Comparison of ENCODE assay signal across 8 cellular contexts in the genomic region with DNA sequence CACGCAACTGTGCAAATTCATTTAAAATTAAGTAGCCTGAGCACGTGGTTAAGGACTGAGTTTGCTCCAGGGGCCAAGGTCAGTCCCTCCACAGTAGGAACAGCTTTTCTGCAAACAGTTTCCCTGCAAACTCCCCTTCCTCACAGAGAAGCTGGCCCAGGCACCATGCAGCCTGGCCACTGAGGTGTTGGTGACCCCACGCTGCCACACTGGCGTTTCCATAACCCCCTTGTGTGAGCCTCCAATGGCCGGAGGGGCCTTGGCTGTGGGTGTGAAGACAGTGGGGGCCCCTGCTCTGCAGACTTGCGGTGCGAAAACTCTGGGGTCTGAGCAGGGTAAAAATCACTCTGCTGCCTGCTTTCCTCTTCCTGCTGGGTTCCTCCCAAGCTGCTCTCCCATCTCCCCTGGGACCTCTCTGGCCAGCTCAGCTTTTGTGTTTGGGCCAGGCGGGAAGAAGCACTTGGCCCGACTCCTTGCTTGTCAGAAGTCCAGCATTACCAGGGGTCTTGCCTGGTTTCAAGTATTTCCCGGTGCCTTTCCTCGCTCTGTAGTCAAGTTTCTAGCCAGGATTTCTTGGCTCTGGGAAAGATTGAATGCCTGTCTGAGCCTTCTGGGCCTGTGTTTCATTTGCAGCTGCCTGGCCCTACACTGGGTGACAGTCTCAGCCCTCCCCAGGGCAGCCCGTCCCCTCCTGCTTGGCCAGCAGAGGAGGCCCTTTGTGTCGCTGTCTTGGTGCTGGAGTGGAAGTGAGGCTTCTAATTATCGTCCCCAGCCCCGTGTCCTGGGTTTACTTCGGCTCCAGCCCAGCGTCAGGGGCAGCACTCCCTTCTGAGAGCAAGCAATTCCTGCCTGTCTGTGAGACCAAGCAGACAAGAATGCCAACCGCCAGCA.
DNase-seq lines count a peak whose midpoint lies in the region; ATAC-seq and TF ChIP-seq lines count a peak whose summit lies in the region.

No MANE protein-coding gene starts in this region.

- H3K4me3 ChIP-seq in HCT116 (replicated peaks in 1 of 2; ENCODE audit: low read depth in 1 of 2, low read length in 2 of 2), result no peak overlapping the region
- H3K4me3 ChIP-seq in astrocyte of the cerebellum (ENCODE audit: low read depth, low read length), result no peak overlapping the region
- H3K4me3 ChIP-seq in skeletal muscle tissue (ENCODE audit: low read length in 3 of 3), result peak overlapping the region; percentile 28 to 64 (median 56)

- BruUV-seq in HCT116 (replicated peaks; lab: Mats Ljungman, UMichigan), result no TSS peak

- TF ChIP-seq CTCF in HCT116 (IDR thresholded peaks at IDR 0.05 in 2 of 3, conservative IDR thresholded peaks at IDR 0.05 in 1 of 3; ENCODE audit: borderline replicate concordance in 1 of 3, insufficient read depth in 1 of 3, low read depth in 2 of 3, low read length in 2 of 3) (no peak), astrocyte of the cerebellum (IDR thresholded peaks at IDR 0.05; ENCODE audit: low read depth, low read length, missing control alignments) (no peak)

- no peak for TF ChIP-seq RAD21 in HCT116 (IDR thresholded peaks at IDR 0.05; ENCODE audit: low read depth)

- H3K9ac ChIP-seq in HCT116 (ENCODE audit: low read length) (peak overlapping the region; percentile 67), skeletal muscle tissue (ENCODE audit: low read depth in 1 of 3, low read length in 3 of 3) (peak overlapping the region; percentile 72 to 85 (median 83))

- peak overlapping the region; percentile 72 for H3K4me2 ChIP-seq in HCT116 (ENCODE audit: low read length)

- H3K4me1 ChIP-seq in HCT116 (ENCODE audit: control insufficient read depth in 1 of 2, insufficient read depth in 2 of 2, low read length in 2 of 2), result peaks cover 38 to 84% of the 10 kb centered on the region in 2 experiments
- H3K4me1 ChIP-seq in skeletal muscle tissue (ENCODE audit: control insufficient read depth in 3 of 3, insufficient read depth in 3 of 3, low read length in 3 of 3), result peaks cover 37 to 39% (median 38%) of the 10 kb centered on the region in 3 donors

- H3K9me3 Mint-ChIP-seq in stimulated activated naive CD8-positive, alpha-beta T cell treated with anti-CD3 and anti-CD28 coated beads, Interleukin-15, amount 100 ng/mL, for 72 hours, result no peaks in the 10 kb centered on the region
- no peaks in the 10 kb centered on the region for H3K9me3 Mint-ChIP-seq in activated T-helper 17 cell treated with anti-CD3 and anti-CD28 coated beads, Interleukin-2, amount 50 U/mL, for 72 hours

- H3K79me2 ChIP-seq in HCT116 (ENCODE audit: insufficient read depth, low read length), result no peaks in the 10 kb centered on the region

- TF ChIP-seq POLR2A in HCT116 (IDR thresholded peaks at IDR 0.05; ENCODE audit: borderline replicate concordance, extremely low read depth, insufficient read depth, insufficient read length), result no peak

- CTCF ChIA-PET in HCT116 (lab: Charles Lee), result interaction anchor here (1.1 to 2.9 kb wide), 3 partner anchors 19 to 212 kb away, joined by 3 to 16 read pairs (median 4); no protein-coding TSS in a partner anchor

- peaks cover 15% of the 10 kb centered on the region for H3K27me3 Mint-ChIP-seq in stimulated activated naive CD8-positive, alpha-beta T cell treated with anti-CD3 and anti-CD28 coated beads, Interleukin-15, amount 100 ng/mL, for 72 hours
- H3K27me3 Mint-ChIP-seq in activated T-helper 17 cell treated with anti-CD3 and anti-CD28 coated beads, Interleukin-2, amount 50 U/mL, for 72 hours, result peaks cover 14% of the 10 kb centered on the region

- H3K4me3 Mint-ChIP-seq in stimulated activated naive CD8-positive, alpha-beta T cell treated with anti-CD3 and anti-CD28 coated beads, Interleukin-15, amount 100 ng/mL, for 72 hours, result no peak overlapping the region
- H3K4me3 Mint-ChIP-seq in activated T-helper 17 cell treated with anti-CD3 and anti-CD28 coated beads, Interleukin-2, amount 50 U/mL, for 72 hours, result no peak overlapping the region

- H3K27ac ChIP-seq in HCT116 (ENCODE audit: low read depth, low read length) (peak overlapping the region; percentile 97), skeletal muscle tissue (ENCODE audit: low read depth, low read length) (peak overlapping the region; percentile 93)

- no peak for ATAC-seq in HCT116
- no peak for ATAC-seq in stimulated activated naive CD8-positive, alpha-beta T cell treated with anti-CD3 and anti-CD28 coated beads, Interleukin-15, amount 100 ng/mL, for 72 hours
- no peak for ATAC-seq in GM21528 (IDR thresholded peaks at IDR 0.05; ENCODE audit: low FRiP score, unreplicated experiment)
- no peak for ATAC-seq in activated T-helper 17 cell treated with anti-CD3 and anti-CD28 coated beads, Interleukin-2, amount 50 U/mL, for 72 hours (replicated peaks)

- peaks cover 0 to 9% of the 10 kb centered on the region in 2 experiments; a peak in 1 of 4 replicates for H3K9me3 ChIP-seq in HCT116 (ENCODE audit: control insufficient read depth in 1 of 2, insufficient read depth in 1 of 2, low read depth in 1 of 2, low read length in 2 of 2)
- no peaks in the 10 kb centered on the region for H3K9me3 ChIP-seq in skeletal muscle tissue (ENCODE audit: control insufficient read depth in 3 of 3, low read length in 3 of 3)

- no peak overlapping the region for H2AFZ ChIP-seq in HCT116 (ENCODE audit: low read depth, low read length, poor library complexity, severe bottlenecking)

- in situ Hi-C loops in astrocyte of the cerebellum (cut with HindIII; ENCODE audit: low sequenced_read_pairs), result no loop called here

- H3K27me3 ChIP-seq in HCT116 (ENCODE audit: insufficient read depth, low read length), result no peaks in the 10 kb centered on the region
- H3K27me3 ChIP-seq in skeletal muscle tissue (ENCODE audit: control insufficient read depth in 3 of 3, insufficient read depth in 3 of 3, low read length in 3 of 3), result no peaks in the 10 kb centered on the region

- DNase-seq in HCT116 (ENCODE audit: low read depth, low spot score) (no peak), astrocyte of the cerebellum (ENCODE audit: low read depth) (peak; percentile 79), islet precursor cell (peak; percentile 69), NCI-H1417 treated with DMSO at 0.1 percent for 48 hours (lab: John Stamatoyannopoulos, UW) (no peak)
- DNase-seq in stimulated activated naive CD8-positive, alpha-beta T cell treated with anti-CD3 and anti-CD28 coated beads, Interleukin-15, amount 100 ng/mL, for 72 hours, result no peak

- peaks cover 8% of the 10 kb centered on the region for H3K4me1 Mint-ChIP-seq in stimulated activated naive CD8-positive, alpha-beta T cell treated with anti-CD3 and anti-CD28 coated beads, Interleukin-15, amount 100 ng/mL, for 72 hours
- no peaks in the 10 kb centered on the region for H3K4me1 Mint-ChIP-seq in activated T-helper 17 cell treated with anti-CD3 and anti-CD28 coated beads, Interleukin-2, amount 50 U/mL, for 72 hours

- POLR2A ChIA-PET in HCT116 (lab: Charles Lee), result interaction anchor here (2.5 to 3.3 kb wide), 2 partner anchors 19 to 204 kb away, joined by 13 to 47 read pairs; partner anchors contain the start of gene SERTAD2

- no peaks in the 10 kb centered on the region for H3K9me2 ChIP-seq in HCT116 (ENCODE audit: insufficient read depth)

- RAD21 ChIA-PET in HCT116 (lab: Charles Lee; ENCODE audit: low non-redundant PET in 1 of 2, low total read pairs in 2 of 2, uncharacterized antibody in 2 of 2, unreplicated experiment in 2 of 2), result interaction anchor here in 1 of 2 experiments (1.4 kb wide), 1 partner anchor 107 kb away, joined by 6 read pairs; no protein-coding TSS in a partner anchor

- no peaks in the 10 kb centered on the region for H3K36me3 ChIP-seq in HCT116 (ENCODE audit: control insufficient read depth in 1 of 2, insufficient read depth in 2 of 2, low read length in 2 of 2)
- no peaks in the 10 kb centered on the region for H3K36me3 ChIP-seq in skeletal muscle tissue (ENCODE audit: control insufficient read depth in 3 of 3, insufficient read depth in 3 of 3, low read length in 3 of 3)

- intact Hi-C loops in HCT116 (cut with micrococcal nuclease), result loop anchor here (2.0 kb wide), 1 partner anchor 19 kb away; no protein-coding TSS in a partner anchor

- H3K36me3 Mint-ChIP-seq in activated T-helper 17 cell treated with anti-CD3 and anti-CD28 coated beads, Interleukin-2, amount 50 U/mL, for 72 hours (ENCODE audit: low read depth), result no peaks in the 10 kb centered on the region

- no peak overlapping the region for H3K27ac Mint-ChIP-seq in stimulated activated naive CD8-positive, alpha-beta T cell treated with anti-CD3 and anti-CD28 coated beads, Interleukin-15, amount 100 ng/mL, for 72 hours
- H3K27ac Mint-ChIP-seq in activated T-helper 17 cell treated with anti-CD3 and anti-CD28 coated beads, Interleukin-2, amount 50 U/mL, for 72 hours, result no peak overlapping the region

- no peaks in the 10 kb centered on the region for H4K20me1 ChIP-seq in HCT116 (ENCODE audit: insufficient read depth)

TF ChIP-seq in HCT116, 20 proteins besides CTCF, POLR2A, EP300 and RAD21:
- TF ChIP-seq JUND (IDR thresholded peaks at IDR 0.05) (no peak), EGR1 (IDR thresholded peaks at IDR 0.05; ENCODE audit: low read depth) (no peak), ZFX (IDR thresholded peaks at IDR 0.05) (peak; percentile 48), REST (IDR thresholded peaks at IDR 0.05; ENCODE audit: low read depth) (no peak), ZNF274 (IDR thresholded peaks at IDR 0.05; ENCODE audit: low read depth, low read length) (no peak), CEBPB (IDR thresholded peaks at IDR 0.05; ENCODE audit: low read depth) (no peak)

Comparison
In these comparisons a context has a peak if more than half of its experiments do, and no peak if none do; other contexts are left out.
1. DNase-seq: peak in astrocyte of the cerebellum (single experiment) and islet precursor cell (single experiment); none in HCT116 (single experiment), stimulated activated naive CD8-positive, alpha-beta T cell treated with anti-CD3 and anti-CD28 coated beads, Interleukin-15, amount 100 ng/mL, for 72 hours (0 of 2) and NCI-H1417 treated with DMSO at 0.1 percent for 48 hours (single experiment).
2. H3K4me3 ChIP-seq: peak in skeletal muscle tissue (3 of 3); none in HCT116 (0 of 2) and astrocyte of the cerebellum (single experiment).